ENCODE assay signal across 31 cellular contexts in genomic region chr17:60148300-60148838, GRCh38. TPM values are rescaled to one million over a fixed set of nuclear protein-coding genes. Genes with fewer than 3 reads are reported as not detected.
DNase-seq lines count a peak whose midpoint lies in the region; ATAC-seq and TF ChIP-seq lines count a peak whose summit lies in the region.
"Had no signal": no experiment of that assay in that cellular context is flagged by ENCODE, and none has a peak within 500 bp of the region (broad histone marks: within the 10 kb centered on the region; RNA-seq: fewer than 3 reads in every experiment).

No MANE protein-coding gene starts in this region.

- H3K18ac ChIP-seq in trophoblast cell (ENCODE audit: low read length): no peak overlapping the region

- no peak overlapping the region for H3K14ac ChIP-seq in trophoblast cell (ENCODE audit: low read length)

- H3K27ac ChIP-seq in GM23338 (ENCODE audit: low read depth): no peak overlapping the region
- H3K27ac ChIP-seq in colonic mucosa: peak overlapping the region; percentile 32
- no peak overlapping the region for H3K27ac ChIP-seq in trophoblast cell (ENCODE audit: low read depth, low read length)
- H3K27ac ChIP-seq: brain microvascular endothelial cell, esophagus squamous epithelium, lower lobe of right lung, ovary, upper lobe of right lung had no signal

- H3K27me3 Mint-ChIP-seq in GM23338 (ENCODE audit: insufficient read depth, low read depth, poor library complexity) (peaks cover 52% of the 10 kb centered on the region), MCF 10A (ENCODE audit: insufficient read depth, unreplicated experiment) (peaks cover 46% of the 10 kb centered on the region)

- H3F3A ChIP-seq in GM23338 (replicated peaks; ENCODE audit: low read depth): peaks cover 13% of the 10 kb centered on the region

- no peaks in the 10 kb centered on the region for H3K79me1 ChIP-seq in trophoblast cell (ENCODE audit: low read length)

- H2BK12ac ChIP-seq in trophoblast cell (ENCODE audit: low read length): no peak overlapping the region

- no peak overlapping the region for H2AK5ac ChIP-seq in trophoblast cell (ENCODE audit: low read length)

- intact Hi-C loops in colonic mucosa (cut with DNase I): no loop called here
- intact Hi-C loops in MCF 10A (cut with micrococcal nuclease): loop anchor here (10.0 kb wide), 1 partner anchor 86 kb away; no protein-coding TSS in a partner anchor

- no peak overlapping the region for H4K12ac ChIP-seq in trophoblast cell (ENCODE audit: low read depth, low read length)

- H3K9me3 ChIP-seq in colonic mucosa (no peaks in the 10 kb centered on the region), trophoblast cell (ENCODE audit: insufficient read depth, low read depth, low read length) (peaks cover 10% of the 10 kb centered on the region)
- H3K9me3 ChIP-seq: esophagus squamous epithelium, heart right ventricle, lower lobe of right lung, ovary, upper lobe of right lung had no signal

- H3K9me3 Mint-ChIP-seq in GM23338 (no peaks in the 10 kb centered on the region; the same call in 2 of the 3 replicates), MCF 10A (ENCODE audit: unreplicated experiment) (no peaks in the 10 kb centered on the region)
- H3K9me3 Mint-ChIP-seq: activated CD8-positive, alpha-beta T cell treated with anti-CD3 and anti-CD28 coated beads for 36 hours; activated naive CD4-positive, alpha-beta T cell treated with anti-CD3 and anti-CD28 coated beads for 36 hours; natural killer cell; stimulated activated memory B cell treated with anti-CD40 and anti-IgM and Interleukin-4, amounts not matched to agents 10 μg/mL and 1 μg/mL and 100 μg/mL, for 72 hours had no signal

- H3K4me1 ChIP-seq in GM23338 (ENCODE audit: insufficient read depth): peaks cover 39% of the 10 kb centered on the region
- H3K4me1 ChIP-seq in colonic mucosa: peaks cover 13% of the 10 kb centered on the region
- peaks cover 6 to 7% of the 10 kb centered on the region in 2 experiments for H3K4me1 ChIP-seq in trophoblast cell (ENCODE audit: control insufficient read depth in 1 of 2, insufficient read depth in 2 of 2, low read length in 2 of 2)

- no peak for ATAC-seq in GM23338
- ATAC-seq: activated CD8-positive, alpha-beta T cell treated with anti-CD3 and anti-CD28 coated beads for 36 hours; heart right ventricle; lower lobe of right lung; natural killer cell; Panc1; stimulated activated memory B cell treated with anti-CD40 and anti-IgM and Interleukin-4, amounts not matched to agents 10 μg/mL and 1 μg/mL and 100 μg/mL, for 72 hours had no signal

- no peak overlapping the region for H4K8ac ChIP-seq in trophoblast cell (ENCODE audit: low read depth, low read length)

- POLR2A ChIA-PET in MCF 10A (lab: Yijun Ruan, JAX): no interaction called here

- H3K36me3 Mint-ChIP-seq in GM23338 (ENCODE audit: low read depth) (no peaks in the 10 kb centered on the region), MCF 10A (ENCODE audit: insufficient read depth, unreplicated experiment) (no peaks in the 10 kb centered on the region)
- H3K36me3 Mint-ChIP-seq: CD4-positive, alpha-beta memory T cell; natural killer cell; stimulated activated memory B cell treated with anti-CD40 and anti-IgM and Interleukin-4, amounts not matched to agents 10 μg/mL and 1 μg/mL and 100 μg/mL, for 72 hours had no signal

- no peak for TF ChIP-seq CTCF in GM23338 (conservative IDR thresholded peaks at IDR 0.05; ENCODE audit: low read depth in 2 of 2)
- TF ChIP-seq CTCF in colonic mucosa (IDR thresholded peaks at IDR 0.05): no peak
- TF ChIP-seq CTCF in MCF 10A (IDR thresholded peaks at IDR 0.05; ENCODE audit: unreplicated experiment): no peak
- no peak for TF ChIP-seq CTCF in foreskin fibroblast (IDR thresholded peaks at IDR 0.05; ENCODE audit: low read depth, low read length)

- H2AFZ ChIP-seq in GM23338 (no peak overlapping the region), trophoblast cell (ENCODE audit: insufficient read depth, low read length, poor library complexity) (no peak overlapping the region)

- BruUV-seq in MCF 10A (replicated peaks; lab: Mats Ljungman, UMichigan): no TSS peak

- H3K4me2 ChIP-seq in GM23338: no peak overlapping the region
- no peak overlapping the region for H3K4me2 ChIP-seq in trophoblast cell (ENCODE audit: low read length)

- H2BK5ac ChIP-seq in trophoblast cell (ENCODE audit: low read depth, low read length, poor library complexity): no peak overlapping the region

- H3K27ac Mint-ChIP-seq in GM23338 (no peak overlapping the region), MCF 10A (ENCODE audit: low read depth, unreplicated experiment) (no peak overlapping the region)
- H3K27ac Mint-ChIP-seq: activated CD8-positive, alpha-beta T cell treated with anti-CD3 and anti-CD28 coated beads for 36 hours; activated naive CD4-positive, alpha-beta T cell treated with anti-CD3 and anti-CD28 coated beads for 36 hours; CD4-positive, alpha-beta memory T cell; natural killer cell; stimulated activated memory B cell treated with anti-CD40 and anti-IgM and Interleukin-4, amounts not matched to agents 10 μg/mL and 1 μg/mL and 100 μg/mL, for 72 hours had no signal

- H3K4me3 ChIP-seq in GM23338 (no peak overlapping the region), colonic mucosa (no peak overlapping the region), trophoblast cell (ENCODE audit: low read depth, low read length) (peak overlapping the region; percentile 33), foreskin fibroblast (ENCODE audit: low read depth in 1 of 2, low read length in 2 of 2) (no peak overlapping the region)
- H3K4me3 ChIP-seq: dorsolateral prefrontal cortex, esophagus squamous epithelium, heart right ventricle, lower lobe of right lung, ovary, upper lobe of right lung had no signal

- H3K27me3 ChIP-seq in GM23338 (ENCODE audit: insufficient read depth): peaks cover 80% of the 10 kb centered on the region
- peaks cover 30% of the 10 kb centered on the region for H3K27me3 ChIP-seq in colonic mucosa
- peaks cover 30% of the 10 kb centered on the region for H3K27me3 ChIP-seq in trophoblast cell (ENCODE audit: insufficient read depth, low read length)

- no peak overlapping the region for H3K9ac ChIP-seq in colonic mucosa (ENCODE audit: low read depth in 2 of 2, low read length in 2 of 2)
- H3K9ac ChIP-seq in trophoblast cell (ENCODE audit: low read length): no peak overlapping the region

- H3K79me2 ChIP-seq in GM23338 (replicated peaks; ENCODE audit: insufficient read depth): no peaks in the 10 kb centered on the region
- no peaks in the 10 kb centered on the region for H3K79me2 ChIP-seq in trophoblast cell (ENCODE audit: control insufficient read depth, insufficient read depth, low read length, poor library complexity)

- H2BK120ac ChIP-seq in trophoblast cell (ENCODE audit: insufficient read depth, low read length, poor library complexity): no peak overlapping the region

- H3K36me3 ChIP-seq in GM23338 (ENCODE audit: insufficient read depth) (no peaks in the 10 kb centered on the region), colonic mucosa (no peaks in the 10 kb centered on the region), trophoblast cell (ENCODE audit: control insufficient read depth in 1 of 2, insufficient read depth in 2 of 2, low read length in 2 of 2) (no peaks in the 10 kb centered on the region)
- H3K36me3 ChIP-seq: brain microvascular endothelial cell, esophagus squamous epithelium, heart right ventricle, lower lobe of right lung, ovary, upper lobe of right lung had no signal

- WGBS in trophoblast cell (ENCODE audit: extremely low coverage, insufficient coverage, insufficient read length): no CpG with 5 or more reads among the region's 4 CpGs

- CTCF ChIA-PET in MCF 10A (lab: Yijun Ruan, JAX): interaction anchor here (1.0 kb wide), 1 partner anchor 12 kb away, joined by 4 read pairs; no protein-coding TSS in a partner anchor

- H3K9me2 ChIP-seq in GM23338 (ENCODE audit: insufficient read depth): no peaks in the 10 kb centered on the region

- H3K4me3 Mint-ChIP-seq in GM23338 (no peak overlapping the region), MCF 10A (ENCODE audit: unreplicated experiment) (no peak overlapping the region)
- H3K4me3 Mint-ChIP-seq: activated CD8-positive, alpha-beta T cell treated with anti-CD3 and anti-CD28 coated beads for 36 hours; activated naive CD4-positive, alpha-beta T cell treated with anti-CD3 and anti-CD28 coated beads for 36 hours; natural killer cell; stimulated activated memory B cell treated with anti-CD40 and anti-IgM and Interleukin-4, amounts not matched to agents 10 μg/mL and 1 μg/mL and 100 μg/mL, for 72 hours had no signal

- H3K23ac ChIP-seq in trophoblast cell (ENCODE audit: low read length): no peak overlapping the region

- DNase-seq in NCI-H345 (lab: John Stamatoyannopoulos, UW) (peak; percentile 25), NCI-H345 treated with DMSO at 0.1 percent for 48 hours (lab: John Stamatoyannopoulos, UW; ENCODE audit: unreplicated experiment) (no peak), GM23338 (ENCODE audit: low spot score) (peak; percentile 5), colonic mucosa (no peak), trophoblast cell (no peak), MCF 10A (ENCODE audit: unreplicated experiment) (no peak), foreskin fibroblast (no peak), NCI-H1436 (lab: John Stamatoyannopoulos, UW) (no peak)
- DNase-seq: activated CD4-positive, alpha-beta T cell treated with anti-CD3 and anti-CD28 coated beads for 1 hour; activated CD8-positive, alpha-beta T cell treated with anti-CD3 and anti-CD28 coated beads for 36 hours; activated naive CD4-positive, alpha-beta T cell treated with anti-CD3 and anti-CD28 coated beads for 36 hours; brain microvascular endothelial cell; CD4-positive, alpha-beta memory T cell; dorsolateral prefrontal cortex; EL; esophagus squamous epithelium; foreskin melanocyte; heart right ventricle; natural killer cell; NCI-H1048; NCI-H1694 treated with DMSO at 0.1 percent for 48 hours; NCI-H2171 treated with DMSO at 0.1 percent for 48 hours; NCI-H526; ovary; upper lobe of right lung had no signal

- H4K20me1 ChIP-seq in GM23338 (replicated peaks; ENCODE audit: insufficient read depth): no peaks in the 10 kb centered on the region

- H3K4me1 Mint-ChIP-seq in GM23338 (peaks cover 42% of the 10 kb centered on the region), MCF 10A (ENCODE audit: insufficient read depth, unreplicated experiment) (peaks cover 5% of the 10 kb centered on the region)

- no peak overlapping the region for H4K91ac ChIP-seq in trophoblast cell (ENCODE audit: low read depth, low read length)

- H3K4ac ChIP-seq in trophoblast cell (ENCODE audit: low read depth, low read length): no peak overlapping the region

TF ChIP-seq in GM23338, 12 proteins besides CTCF, POLR2A, EP300 and RAD21 (continues in another document):
- TF ChIP-seq STAT1 (IDR thresholded peaks at IDR 0.05; ENCODE audit: unreplicated experiment) (no peak), CREB1 (CRISPR knock-in tag; IDR thresholded peaks at IDR 0.05; ENCODE audit: low read depth) (no peak)

RNA-seq across cellular contexts. Expression of gene CA4, which starts 1.4 kb away (rescaled TPM):
- total RNA-seq in GM23338 (2014; rRNA removed; shearing (Covaris generic)): 4.9 and 8.2 TPM in 2 replicates
- polyA plus RNA-seq in GM23338 (2016; fragmentation: Nextera tagmentation; extraction: Ambion mirVana): 7.6 and 9.4 TPM in 2 replicates
- 100 to 1,000 TPM; 111 to 397 TPM for total RNA-seq in colonic mucosa
- polyA plus RNA-seq in trophoblast cell (2013): 0.14 and 0.27 TPM in 2 replicates
- not detected in 2 replicates for total RNA-seq in MCF 10A (2022)
- total RNA-seq: A172; activated CD8-positive, alpha-beta T cell treated with anti-CD3 and anti-CD28 coated beads for 36 hours; activated naive CD4-positive, alpha-beta T cell treated with anti-CD3 and anti-CD28 coated beads for 36 hours; CD4-positive, alpha-beta memory T cell; kidney epithelial cell; T-helper 2 cell treated with Interferon-gamma antibody and Interleukin-4, amounts not matched to agents 100 ng/mL and 5 ng/mL, for 36 hours had no signal
- polyA plus RNA-seq: CD4-positive, alpha-beta memory T cell had no signal

Comparison
In these comparisons a context has a peak if more than half of its experiments do, and no peak if none do; other contexts are left out.
1. DNase-seq: peak in NCI-H345 (single experiment) and GM23338 (single experiment); none in NCI-H345 treated with DMSO at 0.1 percent for 48 hours (single experiment), colonic mucosa (single experiment), trophoblast cell (0 of 2), MCF 10A (single experiment), foreskin fibroblast (0 of 2) and NCI-H1436 (single experiment).
2. RNA of gene CA4, which starts 1.4 kb away (total RNA-seq): 111 to 397 TPM in colonic mucosa; 4.9 to 8.2 TPM in GM23338 and not detected in MCF 10A; every median in the first group is over 10 times any median in the second.